Comparison of ENCODE assay signal across 9 cellular contexts in the genomic region with DNA sequence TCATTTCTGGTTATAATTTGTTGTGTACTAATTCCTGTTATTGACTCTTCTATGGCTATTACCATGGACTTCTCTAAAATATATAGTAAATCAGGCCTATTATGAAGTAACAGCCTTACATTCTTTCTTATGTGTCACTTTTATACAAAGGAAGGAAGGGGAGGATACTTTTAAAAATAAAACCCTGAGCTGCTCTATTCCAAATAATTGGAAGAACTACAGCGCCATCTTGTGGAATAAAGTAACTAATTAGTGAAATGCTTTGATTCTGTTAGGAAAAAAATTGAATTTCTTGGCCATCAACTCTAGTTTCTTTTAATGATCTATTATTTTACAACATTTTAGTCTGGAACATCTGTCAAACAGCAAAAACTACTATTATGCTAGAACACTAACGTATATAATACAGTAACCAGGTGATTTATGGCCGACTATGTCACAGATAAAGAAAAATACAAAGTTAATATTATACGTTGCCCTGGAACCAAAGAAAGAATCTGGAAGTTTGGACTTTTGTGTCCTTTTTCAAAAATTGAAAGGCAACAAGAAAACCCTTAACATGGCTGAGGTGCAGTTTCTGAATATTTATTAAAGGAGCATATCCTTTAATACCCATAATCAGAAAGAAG. TPM values are rescaled to one million over a fixed set of nuclear protein-coding genes. Genes with fewer than 3 reads are reported as not detected.
DNase-seq lines count a peak whose midpoint lies in the region; ATAC-seq, FAIRE-seq and TF ChIP-seq lines count a peak whose summit lies in the region.
"Had no signal": no experiment of that assay in that cellular context is flagged by ENCODE, and none has a peak within 500 bp of the region (broad histone marks: within the 10 kb centered on the region; RNA-seq: fewer than 3 reads in every experiment).

No MANE protein-coding gene starts in this region.

- H3K4me1 Mint-ChIP-seq in natural killer cell, result no peaks in the 10 kb centered on the region
- no peaks in the 10 kb centered on the region for H3K4me1 Mint-ChIP-seq in natural killer cell treated with Interleukin-12 subunit alpha and Interleukin-12 subunit beta and Interleukin-15 and Interleukin-18, amount 100 ng/mL, for 72 hours (ENCODE audit: low read depth in 2 of 2)

- 41 to 43% methylated on average over 4 of the region's 4 CpGs for WGBS in lung, 2 donors

- no peaks in the 10 kb centered on the region for H3K79me2 ChIP-seq in OCI-LY1 (ENCODE audit: insufficient read depth, low read length)

- H3K9me3 ChIP-seq in OCI-LY1 (ENCODE audit: low read length) (no peaks in the 10 kb centered on the region), lung (ENCODE audit: control insufficient read depth in 2 of 2, insufficient read depth in 1 of 2, low read length in 1 of 2) (no peaks in the 10 kb centered on the region)

- H3K27ac ChIP-seq in OCI-LY1 (ENCODE audit: low read depth, low read length, poor library complexity, severe bottlenecking), result no peak overlapping the region
- no peak overlapping the region for H3K27ac ChIP-seq in lung (ENCODE audit: low read depth in 1 of 2, low read length in 1 of 2)

- H3K27me3 Mint-ChIP-seq in natural killer cell (ENCODE audit: low read depth in 2 of 2), result peaks cover 5 to 8% of the 10 kb centered on the region in 2 donors
- peaks cover 4 to 10% of the 10 kb centered on the region in 2 donors for H3K27me3 Mint-ChIP-seq in natural killer cell treated with Interleukin-12 subunit alpha and Interleukin-12 subunit beta and Interleukin-15 and Interleukin-18, amount 100 ng/mL, for 72 hours
- H3K27me3 Mint-ChIP-seq: stimulated activated naive CD8-positive, alpha-beta T cell treated with anti-CD3 and anti-CD28 coated beads, Interleukin-15, Interleukin-2, amounts not matched to agents 100 ng/mL and 50 ng/mL, for 24 hours had no signal

- H3K4me1 ChIP-seq in OCI-LY1 (ENCODE audit: insufficient read depth, low read length, severe bottlenecking) (peaks cover 25% of the 10 kb centered on the region), lung (ENCODE audit: control insufficient read depth in 2 of 2, insufficient read depth in 2 of 2, low read length in 2 of 2) (no peaks in the 10 kb centered on the region)

- H3K36me3 ChIP-seq in OCI-LY1 (ENCODE audit: insufficient read depth, low read length) (no peaks in the 10 kb centered on the region), lung (ENCODE audit: control insufficient read depth in 2 of 2, insufficient read depth in 2 of 2, low read length in 2 of 2) (no peaks in the 10 kb centered on the region)

- H3K9me3 Mint-ChIP-seq in natural killer cell, result no peaks in the 10 kb centered on the region
- H3K9me3 Mint-ChIP-seq in natural killer cell treated with Interleukin-12 subunit alpha and Interleukin-12 subunit beta and Interleukin-15 and Interleukin-18, amount 100 ng/mL, for 72 hours, result no peaks in the 10 kb centered on the region
- H3K9me3 Mint-ChIP-seq: stimulated activated naive CD8-positive, alpha-beta T cell treated with anti-CD3 and anti-CD28 coated beads, Interleukin-15, Interleukin-2, amounts not matched to agents 100 ng/mL and 50 ng/mL, for 24 hours had no signal

- H3K27ac Mint-ChIP-seq in natural killer cell, result no peak overlapping the region
- H3K27ac Mint-ChIP-seq in natural killer cell treated with Interleukin-12 subunit alpha and Interleukin-12 subunit beta and Interleukin-15 and Interleukin-18, amount 100 ng/mL, for 72 hours, result no peak overlapping the region
- H3K27ac Mint-ChIP-seq: stimulated activated naive CD8-positive, alpha-beta T cell treated with anti-CD3 and anti-CD28 coated beads, Interleukin-15, Interleukin-2, amounts not matched to agents 100 ng/mL and 50 ng/mL, for 24 hours had no signal

- H3K4me3 ChIP-seq in Jurkat, Clone E6-1 (ENCODE audit: low read length), result no peak overlapping the region
- H3K4me3 ChIP-seq in OCI-LY1 (ENCODE audit: low read depth, low read length, poor library complexity, severe bottlenecking) (no peak overlapping the region), lung (no peak overlapping the region)

- H3K27me3 ChIP-seq in OCI-LY1 (ENCODE audit: insufficient read depth, low read length), result no peaks in the 10 kb centered on the region
- H3K27me3 ChIP-seq in lung (ENCODE audit: control insufficient read depth, insufficient read depth), result no peaks in the 10 kb centered on the region

- DNase-seq in natural killer cell, result no peak
- no peak for DNase-seq in natural killer cell treated with Interleukin-12 subunit alpha and Interleukin-12 subunit beta and Interleukin-15 and Interleukin-18, amount 100 ng/mL, for 72 hours (ENCODE audit: low spot score)
- peak; percentile 52 for DNase-seq in Jurkat, Clone E6-1 (ENCODE audit: low read depth, low spot score)
- no peak for DNase-seq in lung (ENCODE audit: low spot score)
- no peak for DNase-seq in epidermal melanocyte (ENCODE audit: insufficient read length, low spot score)

- H3K4me3 Mint-ChIP-seq in natural killer cell, result no peak overlapping the region
- H3K4me3 Mint-ChIP-seq in natural killer cell treated with Interleukin-12 subunit alpha and Interleukin-12 subunit beta and Interleukin-15 and Interleukin-18, amount 100 ng/mL, for 72 hours, result no peak overlapping the region
- H3K4me3 Mint-ChIP-seq: stimulated activated naive CD8-positive, alpha-beta T cell treated with anti-CD3 and anti-CD28 coated beads, Interleukin-15, Interleukin-2, amounts not matched to agents 100 ng/mL and 50 ng/mL, for 24 hours had no signal

- no peaks in the 10 kb centered on the region for H3K36me3 Mint-ChIP-seq in natural killer cell
- H3K36me3 Mint-ChIP-seq in natural killer cell treated with Interleukin-12 subunit alpha and Interleukin-12 subunit beta and Interleukin-15 and Interleukin-18, amount 100 ng/mL, for 72 hours, result no peaks in the 10 kb centered on the region

- intact Hi-C loops in natural killer cell (cut with micrococcal nuclease), result loop anchor here (1.0 kb wide), 2 partner anchors 119 to 156 kb away; no protein-coding TSS in a partner anchor

- 0 out of 2 replicates have a peak overlapping the region, but pooled peaks have one; percentile 8 for H2AFZ ChIP-seq in OCI-LY1 (ENCODE audit: low read length)

- H3F3A ChIP-seq in OCI-LY1 (ENCODE audit: insufficient read depth, low read length), result no peaks in the 10 kb centered on the region

- no peak overlapping the region for H3K9ac ChIP-seq in OCI-LY1 (ENCODE audit: low read length)

- H4K20me1 ChIP-seq in OCI-LY1 (ENCODE audit: insufficient read depth, low read length), result no peaks in the 10 kb centered on the region

- peak; percentile 68 for FAIRE-seq in colon (lab: Jason Lieb, UNC)

- ATAC-seq in natural killer cell (peak in 2 of 3 donors; percentile 26 to 42), lung (ENCODE audit: insufficient read depth, low FRiP score) (no peak), HG03045 (IDR thresholded peaks at IDR 0.05; ENCODE audit: unreplicated experiment) (no peak)
- ATAC-seq in natural killer cell treated with Interleukin-12 subunit alpha and Interleukin-12 subunit beta and Interleukin-15 and Interleukin-18, amount 100 ng/mL, for 72 hours, result no peak

- TF ChIP-seq CTCF in natural killer cell (IDR thresholded peaks at IDR 0.05) (peak; percentile 78), OCI-LY1 (IDR thresholded peaks at IDR 0.05; ENCODE audit: low read length) (peak; percentile 75), lung (IDR thresholded peaks at IDR 0.05; ENCODE audit: control extremely low read depth, extremely low read depth) (peak; percentile 26)

- H3K4me2 ChIP-seq in OCI-LY1 (ENCODE audit: low read length), result no peak overlapping the region

- no peaks in the 10 kb centered on the region for H3K9me2 ChIP-seq in OCI-LY1 (ENCODE audit: low read depth, low read length)

RNA-seq across cellular contexts. Expression of a gene that starts 55.0 kb away (rescaled TPM):
- total RNA-seq in natural killer cell, result 10 to 100 TPM in 2 of 3 donors, 1 to 10 TPM in 1; 5.8 to 15.3 (median 14.0) TPM
- total RNA-seq in natural killer cell treated with Interleukin-12 subunit alpha and Interleukin-12 subunit beta and Interleukin-15 and Interleukin-18, amount 100 ng/mL, for 72 hours, result 1 to 10 TPM; 1.6 to 2.6 TPM
- 0.60 TPM for polyA plus RNA-seq in Jurkat, Clone E6-1 (2012; ENCODE audit: insufficient read depth, insufficient read length)
- 10 to 100 TPM; 13.2 to 15.9 TPM for total RNA-seq in lung
- polyA plus RNA-seq in lung, result 1 to 10 TPM; 2.2 to 4.0 TPM

Comparison
In these comparisons a context has a peak if more than half of its experiments do, and no peak if none do; other contexts are left out.
1. ATAC-seq: peak in natural killer cell (2 of 3); none in natural killer cell treated with Interleukin-12 subunit alpha and Interleukin-12 subunit beta and Interleukin-15 and Interleukin-18, amount 100 ng/mL, for 72 hours (0 of 2), lung (single experiment) and HG03045 (single experiment).
2. CTCF ChIP-seq: peak in every context shown above with its lines; median percentile 78 in natural killer cell; 75 in OCI-LY1; 26 in lung.